In the genomic region with DNA sequence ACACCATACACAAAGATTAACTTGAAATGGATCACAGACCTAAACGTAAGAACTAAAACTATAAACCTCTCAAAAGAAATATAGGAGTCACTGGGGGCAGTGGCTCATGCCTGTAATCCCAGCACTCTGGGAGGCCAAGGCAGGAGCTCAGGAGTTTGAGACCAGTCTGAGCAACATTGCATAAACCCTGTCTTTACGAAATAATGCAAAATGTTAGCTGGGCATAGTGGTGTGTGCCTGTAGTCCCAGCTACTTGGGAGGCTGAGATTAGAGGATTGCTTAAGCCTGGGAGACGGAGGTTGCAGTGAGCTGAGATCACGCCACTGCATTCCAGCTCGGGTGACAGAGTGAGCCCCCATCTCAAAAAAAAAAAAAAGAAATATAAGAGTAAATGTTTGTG, we compare ENCODE assay signal across 34 cellular contexts.
"Had no signal": no experiment of that assay in that cellular context is flagged by ENCODE, and none has a peak within 500 bp of the region (broad histone marks: within the 10 kb centered on the region; RNA-seq: fewer than 3 reads in every experiment).

No MANE protein-coding gene starts in this region.

- H3K4me3 ChIP-seq: MG63 had no signal

- H3K27me3 ChIP-seq: MG63 had no signal

- H3K9me3 ChIP-seq: MG63 had no signal

- DNase-seq: Karpas-422, Kasumi-1, MG63, MM.1S, MV-4-11, NCI-H1048, NCI-H1092, NCI-H1092 treated with DMSO at 0.1 percent for 48 hours, NCI-H1105, NCI-H1105 treated with DMSO at 0.1 percent for 48 hours, NCI-H1417, NCI-H1417 treated with DMSO at 0.1 percent for 48 hours, NCI-H1436, NCI-H1436 treated with DMSO at 0.1 percent for 48 hours, NCI-H146, NCI-H1694, NCI-H1694 treated with DMSO at 0.1 percent for 48 hours, NCI-H187, NCI-H187 treated with DMSO at 0.1 percent for 48 hours, NCI-H1930, NCI-H2029, NCI-H2029 treated with DMSO at 0.1 percent for 48 hours, NCI-H2081, NCI-H2081 treated with DMSO at 0.1 percent for 48 hours, NCI-H2107, NCI-H2171, NCI-H2171 treated with DMSO at 0.1 percent for 48 hours, NCI-H2227 treated with DMSO at 0.1 percent for 48 hours, NCI-H226, NCI-H345, NCI-H446, NCI-H446 treated with DMSO at 0.1 percent for 48 hours, NCI-H510A, NCI-H510A treated with DMSO at 0.1 percent for 48 hours had no signal

- H3K36me3 ChIP-seq: MG63 had no signal
